ENCODE assay signal across 28 cellular contexts in genomic region chr5:5929231-5929630, GRCh38.
"Had no signal": no experiment of that assay in that cellular context is flagged by ENCODE, and none has a peak within 500 bp of the region (broad histone marks: within the 10 kb centered on the region; RNA-seq: fewer than 3 reads in every experiment).

No MANE protein-coding gene starts in this region.

- H3K27ac Mint-ChIP-seq: activated B cell treated with CpG ODN at 0.5 μM for 24 hours; activated CD4-positive, alpha-beta memory T cell treated with anti-CD3 and anti-CD28 coated beads for 36 hours; activated CD8-positive, alpha-beta memory T cell treated with anti-CD3 and anti-CD28 coated beads, Interleukin-2, amount 10 ng/mL, durations not matched to agents 7 days and 5 days; activated CD8-positive, alpha-beta T cell treated with anti-CD3 and anti-CD28 coated beads, Interleukin-2, amount 10 ng/mL, durations not matched to agents 7 days and 5 days; activated naive CD4-positive, alpha-beta T cell treated with anti-CD3 and anti-CD28 coated beads for 36 hours; activated naive CD4-positive, alpha-beta T cell treated with anti-CD3 and anti-CD28 coated beads, Interleukin-2, amount 50 U/mL, for 24 hours; activated naive CD8-positive, alpha-beta T cell treated with anti-CD3 and anti-CD28 coated beads for 36 hours; activated naive CD8-positive, alpha-beta T cell treated with anti-CD3 and anti-CD28 coated beads, Interleukin-2, amount 50 U/mL, for 24 hours; activated T-helper 1 cell treated with anti-CD3 and anti-CD28 coated beads, Interleukin-12 subunit alpha, Interleukin-12 subunit beta, Interleukin-2, Interleukin-4 antibody, amounts not matched to agents 30 ng/mL and 10 ng/mL and 1 ng/mL, durations not matched to agents 14 hours and 24 hours and 36 hours; activated T-helper 2 cell treated with anti-CD3 and anti-CD28 coated beads, Interferon-gamma antibody, Interleukin-2, Interleukin-4, amounts not matched to agents 10 μg/mL and 5 μg/mL and 100 μg/mL, durations not matched to agents 14 hours and 24 hours and 36 hours; T-helper 17 cell; T-helper 2 cell treated with Interferon-gamma antibody and Interleukin-4, amounts not matched to agents 5 μg/mL and 100 μg/mL, for 36 hours had no signal

- H3K36me3 Mint-ChIP-seq: activated CD4-positive, alpha-beta memory T cell treated with anti-CD3 and anti-CD28 coated beads for 36 hours; activated CD8-positive, alpha-beta memory T cell treated with anti-CD3 and anti-CD28 coated beads, Interleukin-2, amount 10 ng/mL, durations not matched to agents 7 days and 5 days; activated naive CD4-positive, alpha-beta T cell treated with anti-CD3 and anti-CD28 coated beads, Interleukin-2, amount 50 U/mL, for 24 hours; activated naive CD8-positive, alpha-beta T cell treated with anti-CD3 and anti-CD28 coated beads for 36 hours had no signal

- DNase-seq: activated B cell treated with CpG ODN at 0.5 μM for 24 hours; activated CD4-positive, alpha-beta memory T cell treated with anti-CD3 and anti-CD28 coated beads for 36 hours; activated CD4-positive, alpha-beta T cell treated with anti-CD3 and anti-CD28 coated beads for 48 hours; activated CD8-positive, alpha-beta memory T cell treated with anti-CD3 and anti-CD28 coated beads, Interleukin-2, amount 10 ng/mL, durations not matched to agents 7 days and 5 days; activated CD8-positive, alpha-beta memory T cell treated with anti-CD3 and anti-CD28 coated beads, Interleukin-2, amount 50 U/mL, for 4 hours; activated CD8-positive, alpha-beta T cell treated with anti-CD3 and anti-CD28 coated beads, Interleukin-2, amount 10 ng/mL, durations not matched to agents 7 days and 5 days; activated effector memory CD4-positive, alpha-beta T cell treated with anti-CD3 and anti-CD28 coated beads, Interleukin-2, amount 50 U/mL, for 16 hours; activated naive CD4-positive, alpha-beta T cell treated with anti-CD3 and anti-CD28 coated beads for 36 hours; activated naive CD8-positive, alpha-beta T cell treated with anti-CD3 and anti-CD28 coated beads for 36 hours; activated naive CD8-positive, alpha-beta T cell treated with anti-CD3 and anti-CD28 coated beads, Interleukin-2, amount 50 U/mL, for 24 hours; activated T-cell treated with anti-CD3 and anti-CD28 coated beads, Interleukin-2, amount 50 U/mL, for 1 hour; activated T-cell treated with anti-CD3 and anti-CD28 coated beads, Interleukin-2, amount 50 U/mL, for 48 hours; brain microvascular endothelial cell; colonic mucosa; effector CD8-positive, alpha-beta T cell; foreskin fibroblast; head of caudate nucleus; T-helper 1 cell; T-helper 17 cell; T1000; WERI-Rb-1 had no signal

- H3K4me3 Mint-ChIP-seq: activated B cell treated with CpG ODN at 0.5 μM for 24 hours; activated CD4-positive, alpha-beta memory T cell treated with anti-CD3 and anti-CD28 coated beads for 36 hours; activated CD8-positive, alpha-beta memory T cell treated with anti-CD3 and anti-CD28 coated beads, Interleukin-2, amount 10 ng/mL, durations not matched to agents 7 days and 5 days; activated CD8-positive, alpha-beta T cell treated with anti-CD3 and anti-CD28 coated beads, Interleukin-2, amount 10 ng/mL, durations not matched to agents 7 days and 5 days; activated naive CD4-positive, alpha-beta T cell treated with anti-CD3 and anti-CD28 coated beads for 36 hours; activated naive CD4-positive, alpha-beta T cell treated with anti-CD3 and anti-CD28 coated beads, Interleukin-2, amount 50 U/mL, for 24 hours; activated naive CD8-positive, alpha-beta T cell treated with anti-CD3 and anti-CD28 coated beads for 36 hours; activated naive CD8-positive, alpha-beta T cell treated with anti-CD3 and anti-CD28 coated beads, Interleukin-2, amount 50 U/mL, for 24 hours; activated T-helper 1 cell treated with anti-CD3 and anti-CD28 coated beads, Interleukin-12 subunit alpha, Interleukin-12 subunit beta, Interleukin-2, Interleukin-4 antibody, amounts not matched to agents 30 ng/mL and 10 ng/mL and 1 ng/mL, durations not matched to agents 14 hours and 24 hours and 36 hours; central memory CD8-positive, alpha-beta T cell; T-helper 17 cell; T-helper 2 cell treated with Interferon-gamma antibody and Interleukin-4, amounts not matched to agents 5 μg/mL and 100 μg/mL, for 36 hours had no signal

- H3K4me1 Mint-ChIP-seq: activated B cell treated with CpG ODN at 0.5 μM for 24 hours; activated CD8-positive, alpha-beta memory T cell treated with anti-CD3 and anti-CD28 coated beads, Interleukin-2, amount 10 ng/mL, durations not matched to agents 7 days and 5 days; activated naive CD4-positive, alpha-beta T cell treated with anti-CD3 and anti-CD28 coated beads, Interleukin-2, amount 50 U/mL, for 24 hours; activated naive CD8-positive, alpha-beta T cell treated with anti-CD3 and anti-CD28 coated beads for 36 hours; activated naive CD8-positive, alpha-beta T cell treated with anti-CD3 and anti-CD28 coated beads, Interleukin-2, amount 50 U/mL, for 24 hours; central memory CD8-positive, alpha-beta T cell; T-helper 17 cell had no signal

- H3K9me3 Mint-ChIP-seq: activated B cell treated with CpG ODN at 0.5 μM for 24 hours; activated CD4-positive, alpha-beta memory T cell treated with anti-CD3 and anti-CD28 coated beads for 36 hours; activated naive CD4-positive, alpha-beta T cell treated with anti-CD3 and anti-CD28 coated beads for 36 hours; activated naive CD4-positive, alpha-beta T cell treated with anti-CD3 and anti-CD28 coated beads, Interleukin-2, amount 50 U/mL, for 24 hours; activated naive CD8-positive, alpha-beta T cell treated with anti-CD3 and anti-CD28 coated beads for 36 hours; activated naive CD8-positive, alpha-beta T cell treated with anti-CD3 and anti-CD28 coated beads, Interleukin-2, amount 50 U/mL, for 24 hours; activated T-helper 1 cell treated with anti-CD3 and anti-CD28 coated beads, Interleukin-12 subunit alpha, Interleukin-12 subunit beta, Interleukin-2, Interleukin-4 antibody, amounts not matched to agents 30 ng/mL and 10 ng/mL and 1 ng/mL, durations not matched to agents 14 hours and 24 hours and 36 hours; activated T-helper 2 cell treated with anti-CD3 and anti-CD28 coated beads, Interferon-gamma antibody, Interleukin-2, Interleukin-4, amounts not matched to agents 10 μg/mL and 5 μg/mL and 100 μg/mL, durations not matched to agents 14 hours and 24 hours and 36 hours; T-helper 2 cell treated with Interferon-gamma antibody and Interleukin-4, amounts not matched to agents 5 μg/mL and 100 μg/mL, for 36 hours had no signal

- ATAC-seq: activated CD4-positive, CD25-positive, alpha-beta regulatory T cell treated with anti-CD3 and anti-CD28 coated beads, Interleukin-2, amount 50 U/mL, for 24 hours; activated CD8-positive, alpha-beta memory T cell treated with anti-CD3 and anti-CD28 coated beads, Interleukin-2, amount 10 ng/mL, durations not matched to agents 7 days and 5 days; activated CD8-positive, alpha-beta T cell treated with anti-CD3 and anti-CD28 coated beads, Interleukin-2, amount 10 ng/mL, durations not matched to agents 7 days and 5 days; activated naive CD8-positive, alpha-beta T cell treated with anti-CD3 and anti-CD28 coated beads, Interleukin-2, amount 50 U/mL, for 24 hours; esophagus mucosa; T-helper 17 cell had no signal

- H3K27me3 Mint-ChIP-seq: activated CD8-positive, alpha-beta memory T cell treated with anti-CD3 and anti-CD28 coated beads, Interleukin-2, amount 10 ng/mL, durations not matched to agents 7 days and 5 days; activated naive CD8-positive, alpha-beta T cell treated with anti-CD3 and anti-CD28 coated beads for 36 hours; activated naive CD8-positive, alpha-beta T cell treated with anti-CD3 and anti-CD28 coated beads, Interleukin-2, amount 50 U/mL, for 24 hours; central memory CD8-positive, alpha-beta T cell had no signal
